ENCODE assay signal across 9 cellular contexts in the genomic region with DNA sequence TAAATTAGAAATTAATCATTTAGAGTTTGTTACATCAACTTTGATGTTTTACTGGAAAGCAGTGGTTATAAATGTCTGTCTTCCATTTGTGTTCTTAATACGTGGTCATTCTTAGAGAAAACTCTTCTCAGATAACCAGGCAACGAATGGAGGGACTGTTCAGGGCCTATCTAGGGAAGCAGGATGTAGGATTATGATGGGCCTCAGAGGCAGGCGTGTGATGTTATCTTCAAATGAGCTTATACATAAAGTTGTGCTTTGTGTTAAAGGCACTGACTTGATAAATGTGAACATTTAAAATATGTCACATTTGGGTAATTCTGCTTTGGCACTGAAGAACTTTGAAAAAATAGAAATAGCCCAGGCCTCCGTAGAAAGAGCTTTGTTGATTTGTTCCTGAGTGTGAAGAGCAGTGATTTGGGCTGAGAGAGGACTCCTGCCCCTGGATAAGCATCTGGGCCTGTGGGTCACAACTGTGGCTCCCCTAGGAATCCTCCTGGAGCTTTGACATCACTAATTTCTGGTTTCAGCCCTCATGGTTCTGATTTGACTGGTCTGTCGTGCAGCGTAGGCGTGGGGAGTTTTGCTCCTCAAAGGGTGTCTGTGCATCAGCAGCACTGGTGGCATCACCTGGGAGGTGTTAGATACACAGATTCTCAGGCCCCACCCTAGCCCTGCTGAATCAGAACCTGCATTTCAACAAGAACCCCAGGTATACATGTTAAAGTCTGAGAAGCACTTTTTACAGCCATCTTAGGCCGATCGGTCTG. TPM values are rescaled to one million over a fixed set of nuclear protein-coding genes. Genes with fewer than 3 reads are reported as not detected.
DNase-seq lines count a peak whose midpoint lies in the region; ATAC-seq and TF ChIP-seq lines count a peak whose summit lies in the region.
"Had no signal": no experiment of that assay in that cellular context is flagged by ENCODE, and none has a peak within 500 bp of the region (broad histone marks: within the 10 kb centered on the region; RNA-seq: fewer than 3 reads in every experiment).

No MANE protein-coding gene starts in this region.

- no peak overlapping the region for H2BK15ac ChIP-seq in H9 (ENCODE audit: low read depth, low read length)

- no peaks in the 10 kb centered on the region for H3K27me3 Mint-ChIP-seq in H9 (ENCODE audit: low read depth)
- H3K27me3 Mint-ChIP-seq: naive thymus-derived CD8-positive, alpha-beta T cell had no signal

- no peak overlapping the region for H4K91ac ChIP-seq in H9 (ENCODE audit: insufficient read length, low read depth, low read length)

- no peaks in the 10 kb centered on the region for H3K79me1 ChIP-seq in H9 (ENCODE audit: insufficient read depth, low read depth, low read length, poor library complexity, severe bottlenecking)

- H3K56ac ChIP-seq in H9 (ENCODE audit: insufficient read length, low read depth, low read length) = no peak overlapping the region

- H2BK12ac ChIP-seq in H9 (ENCODE audit: insufficient read length, low read depth, low read length) = no peak overlapping the region

- no peak overlapping the region for H4K5ac ChIP-seq in H9 (ENCODE audit: insufficient read length, low read depth, low read length)

- peak; percentile 52 for DNase-seq in GM06990 (ENCODE audit: extremely low read depth, insufficient read length)
- peak; percentile 32 for DNase-seq in epithelial cell of esophagus (ENCODE audit: low read depth)
- no peak for DNase-seq in dermis blood vessel endothelial cell
- DNase-seq in NCI-H146 (lab: John Stamatoyannopoulos, UW) = no peak
- DNase-seq in H9 = no peak
- DNase-seq in ascending aorta (ENCODE audit: low spot score in 2 of 2) = no peak
- DNase-seq: naive thymus-derived CD8-positive, alpha-beta T cell had no signal

- H3K27me3 ChIP-seq in GM06990 (replicated peaks; ENCODE audit: control insufficient read depth, insufficient read depth, low read length) (no peaks in the 10 kb centered on the region), H9 (ENCODE audit: insufficient read depth, low read length) (no peaks in the 10 kb centered on the region), ascending aorta (no peaks in the 10 kb centered on the region)

- H3K9me3 ChIP-seq in H9 (ENCODE audit: control insufficient read depth, low read depth, low read length) = no peaks in the 10 kb centered on the region
- no peaks in the 10 kb centered on the region for H3K9me3 ChIP-seq in ascending aorta

- H2BK20ac ChIP-seq in H9 (ENCODE audit: low read depth, low read length, poor library complexity, severe bottlenecking) = no peak overlapping the region

- no peaks in the 10 kb centered on the region for H4K20me1 ChIP-seq in H9 (ENCODE audit: control insufficient read depth, insufficient read depth, insufficient read length)

- no peak overlapping the region for H3K9ac ChIP-seq in H9 (ENCODE audit: extremely low read depth, insufficient read length, low read length)

- H3K23ac ChIP-seq in H9 (ENCODE audit: insufficient read length, low read depth, low read length) = no peak overlapping the region

- H3K9me3 Mint-ChIP-seq in H9 = peaks cover 0 to 3% of the 10 kb centered on the region in 2 experiments; a peak in 1 of 5 replicates
- H3K9me3 Mint-ChIP-seq: naive thymus-derived CD8-positive, alpha-beta T cell had no signal

- ATAC-seq in GM19467 (IDR thresholded peaks at IDR 0.05; ENCODE audit: unreplicated experiment) = peak; percentile 60
- peak; percentile 84 for ATAC-seq in HG03342 (IDR thresholded peaks at IDR 0.05; ENCODE audit: unreplicated experiment)
- ATAC-seq: naive thymus-derived CD8-positive, alpha-beta T cell had no signal

- H3K4me3 Mint-ChIP-seq in H9 = no peak overlapping the region
- H3K4me3 Mint-ChIP-seq: naive thymus-derived CD8-positive, alpha-beta T cell had no signal

- WGBS in H9 (ENCODE audit: extremely low coverage, insufficient read length, low lambda C conversion rate) = no CpG with 5 or more reads among the region's 9 CpGs

- H3K18ac ChIP-seq in H9 (ENCODE audit: insufficient read length, low read depth, low read length) = no peak overlapping the region

- H3K36me3 Mint-ChIP-seq in H9 (ENCODE audit: insufficient read depth in 1 of 3, low read depth in 3 of 3) = no peaks in the 10 kb centered on the region; a peak in 2 of 7 replicates
- H3K36me3 Mint-ChIP-seq: naive thymus-derived CD8-positive, alpha-beta T cell had no signal

- no peak overlapping the region for H2BK120ac ChIP-seq in H9 (ENCODE audit: low read depth, low read length, poor library complexity, severe bottlenecking)

- H3K4me1 ChIP-seq in H9 (ENCODE audit: insufficient read depth, low read length) (peaks cover 4% of the 10 kb centered on the region; the same call in 1 of the 2 replicates), ascending aorta (peaks cover 12 to 31% of the 10 kb centered on the region in 2 donors)

- no peak overlapping the region for H2AFZ ChIP-seq in H9 (ENCODE audit: low read length)

- H3K14ac ChIP-seq in H9 (ENCODE audit: insufficient read depth, low read length) = no peak overlapping the region

- H3K79me2 ChIP-seq in H9 (ENCODE audit: insufficient read depth, low read length) = no peaks in the 10 kb centered on the region

- H4K8ac ChIP-seq in H9 (replicated peaks; ENCODE audit: insufficient read length, low read depth, low read length) = no peak overlapping the region

- no peak overlapping the region for H2BK5ac ChIP-seq in H9 (ENCODE audit: insufficient read length, low read length)

- peaks cover 21 to 22% of the 10 kb centered on the region in 2 experiments for H3K4me1 Mint-ChIP-seq in H9

- H3K23me2 ChIP-seq in H9 (ENCODE audit: insufficient read length, low read depth, low read length, poor library complexity, severe bottlenecking) = no peaks in the 10 kb centered on the region

- H3K4me2 ChIP-seq in H9 (ENCODE audit: insufficient read depth, insufficient read length, low read length) = no peak overlapping the region

- intact Hi-C loops in ascending aorta (cut with DNase I) = no loop called here

- no peaks in the 10 kb centered on the region for H3K36me3 ChIP-seq in GM06990 (ENCODE audit: control insufficient read depth, insufficient read depth, low read length)
- H3K36me3 ChIP-seq in ascending aorta = peaks cover 0 to 3% of the 10 kb centered on the region in 2 donors

- TF ChIP-seq CTCF in GM06990 (IDR thresholded peaks at IDR 0.05; ENCODE audit: insufficient read depth, low read length, poor library complexity, severe bottlenecking) (no peak), epithelial cell of esophagus (IDR thresholded peaks at IDR 0.05; ENCODE audit: insufficient read depth, low read depth, low read length, missing control alignments) (no peak), H9 (conservative IDR thresholded peaks at IDR 0.05) (no peak), ascending aorta (IDR thresholded peaks at IDR 0.05) (no peak)

- H3K4ac ChIP-seq in H9 (ENCODE audit: low read depth, low read length) = no peak overlapping the region

- H2AK5ac ChIP-seq in H9 (ENCODE audit: insufficient read length, low read length) = no peak overlapping the region

- no peak overlapping the region for H3K27ac ChIP-seq in H9 (ENCODE audit: insufficient read length, low read depth, low read length)
- H3K27ac ChIP-seq in ascending aorta = no peak overlapping the region

- no peak overlapping the region for H3T11ph ChIP-seq in H9 (ENCODE audit: low read length)

- H3K27ac Mint-ChIP-seq in H9 = no peak overlapping the region; a peak in 1 of 7 replicates

- H3K4me3 ChIP-seq in GM06990 (replicated peaks; ENCODE audit: low read depth, low read length) (no peak overlapping the region), epithelial cell of esophagus (ENCODE audit: low read length) (no peak overlapping the region), ascending aorta (no peak overlapping the region)

RNA-seq across cellular contexts. Expression of a gene that starts 55.4 kb away (rescaled TPM):
- total RNA-seq in dermis blood vessel endothelial cell (44.2 and 57.2 TPM in 2 replicates), H9 (2021) (9.6 and 9.9 TPM in 2 replicates), ascending aorta (66.0 TPM)

Comparison
In these comparisons a context has a peak if more than half of its experiments do, and no peak if none do; other contexts are left out.
1. DNase-seq: peak in GM06990 (single experiment) and epithelial cell of esophagus (single experiment); none in dermis blood vessel endothelial cell (single experiment), NCI-H146 (single experiment), H9 (single experiment) and ascending aorta (0 of 2).